11 cellular contexts compared by ENCODE assay signal in the genomic region with DNA sequence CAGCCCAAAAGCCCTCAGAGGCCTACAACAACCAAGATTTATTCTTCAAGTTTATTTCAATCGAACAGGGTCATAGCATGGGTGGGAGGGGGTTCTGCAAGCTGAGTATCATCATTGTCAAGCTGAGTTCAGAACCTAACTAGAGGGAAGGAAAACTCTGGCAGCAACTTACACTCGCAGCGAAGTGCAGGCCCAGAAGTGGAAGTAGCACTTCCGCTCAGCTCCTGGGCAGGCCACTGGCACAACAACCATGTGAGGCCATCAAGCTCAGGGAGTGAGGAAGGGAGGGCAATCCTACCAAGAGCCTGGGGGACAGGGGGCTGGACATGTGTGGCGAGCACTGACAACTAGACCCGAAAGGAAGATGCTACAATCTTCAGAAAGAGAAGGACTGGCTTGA. TPM values are rescaled to one million over a fixed set of nuclear protein-coding genes. Genes with fewer than 3 reads are reported as not detected.
DNase-seq lines count a peak whose midpoint lies in the region; ATAC-seq and TF ChIP-seq lines count a peak whose summit lies in the region.
"Had no signal": no experiment of that assay in that cellular context is flagged by ENCODE, and none has a peak within 500 bp of the region (broad histone marks: within the 10 kb centered on the region; RNA-seq: fewer than 3 reads in every experiment).

No MANE protein-coding gene starts in this region.

- no peaks in the 10 kb centered on the region for H3K36me3 ChIP-seq in spleen
- H3K36me3 ChIP-seq: right lobe of liver had no signal

- H3K4me3 ChIP-seq in spleen: no peak overlapping the region
- H3K4me3 ChIP-seq: right lobe of liver had no signal

- peaks cover 68% of the 10 kb centered on the region for H3K4me1 Mint-ChIP-seq in activated CD8-positive, alpha-beta memory T cell treated with anti-CD3 and anti-CD28 coated beads, Interleukin-2, amount 10 ng/mL, durations not matched to agents 7 days and 5 days
- H3K4me1 Mint-ChIP-seq in activated naive CD8-positive, alpha-beta T cell treated with anti-CD3 and anti-CD28 coated beads, Interleukin-2, amount 10 ng/mL, durations not matched to agents 7 days and 5 days: peaks cover 67% of the 10 kb centered on the region

- POLR2A ChIA-PET in activated naive CD8-positive, alpha-beta T cell treated with anti-CD3 and anti-CD28 coated beads, Interleukin-2, amount 10 ng/mL, durations not matched to agents 7 days and 5 days (lab: Charles Lee): no interaction called here

- intact Hi-C loops in spleen (cut with DNase I; ENCODE audit: low total_unique reads): no loop called here

- CTCF ChIA-PET in activated CD8-positive, alpha-beta memory T cell treated with anti-CD3 and anti-CD28 coated beads, Interleukin-2, amount 10 ng/mL, durations not matched to agents 7 days and 5 days (lab: Charles Lee): no interaction called here

- peaks cover 22 to 90% (median 55%) of the 10 kb centered on the region in 6 donors for H3K4me1 ChIP-seq in spleen

- peak overlapping the region; percentile 46 to 79 (median 70) for H3K27ac ChIP-seq in spleen
- H3K27ac ChIP-seq: right lobe of liver, WERI-Rb-1 had no signal

- H3K4me3 Mint-ChIP-seq in activated CD8-positive, alpha-beta memory T cell treated with anti-CD3 and anti-CD28 coated beads, Interleukin-2, amount 10 ng/mL, durations not matched to agents 7 days and 5 days: no peak overlapping the region
- H3K4me3 Mint-ChIP-seq in activated naive CD8-positive, alpha-beta T cell treated with anti-CD3 and anti-CD28 coated beads, Interleukin-2, amount 10 ng/mL, durations not matched to agents 7 days and 5 days: no peak overlapping the region

- peaks cover under 1% of the 10 kb centered on the region for H3K27me3 Mint-ChIP-seq in activated CD8-positive, alpha-beta memory T cell treated with anti-CD3 and anti-CD28 coated beads, Interleukin-2, amount 10 ng/mL, durations not matched to agents 7 days and 5 days
- no peaks in the 10 kb centered on the region for H3K27me3 Mint-ChIP-seq in activated naive CD8-positive, alpha-beta T cell treated with anti-CD3 and anti-CD28 coated beads, Interleukin-2, amount 10 ng/mL, durations not matched to agents 7 days and 5 days

- TF ChIP-seq CTCF in spleen (IDR thresholded peaks at IDR 0.05 in 8 of 11, conservative IDR thresholded peaks at IDR 0.05 in 3 of 11): no peak

- no peak for DNase-seq in activated CD8-positive, alpha-beta memory T cell treated with anti-CD3 and anti-CD28 coated beads, Interleukin-2, amount 10 ng/mL, durations not matched to agents 7 days and 5 days
- no peak for DNase-seq in activated CD8-positive, alpha-beta memory T cell treated with anti-CD3 and anti-CD28 coated beads, Interleukin-2, amount 50 U/mL, for 48 hours
- DNase-seq in KBM-7 (peak; percentile 80), spleen (no peak), NCI-H226 (no peak), HT-29 (ENCODE audit: low spot score) (no peak)
- no peak for DNase-seq in activated naive CD8-positive, alpha-beta T cell treated with anti-CD3 and anti-CD28 coated beads, Interleukin-2, amount 10 ng/mL, durations not matched to agents 7 days and 5 days
- DNase-seq: right lobe of liver, WERI-Rb-1 had no signal

- no peaks in the 10 kb centered on the region for H3K9me3 Mint-ChIP-seq in activated CD8-positive, alpha-beta memory T cell treated with anti-CD3 and anti-CD28 coated beads, Interleukin-2, amount 10 ng/mL, durations not matched to agents 7 days and 5 days (ENCODE audit: low read depth)
- no peaks in the 10 kb centered on the region for H3K9me3 Mint-ChIP-seq in activated naive CD8-positive, alpha-beta T cell treated with anti-CD3 and anti-CD28 coated beads, Interleukin-2, amount 10 ng/mL, durations not matched to agents 7 days and 5 days

- no peaks in the 10 kb centered on the region for H3K9me3 ChIP-seq in spleen
- H3K9me3 ChIP-seq: right lobe of liver had no signal

- H3K27me3 ChIP-seq in spleen (replicated peaks in 1 of 7): no peaks in the 10 kb centered on the region
- H3K27me3 ChIP-seq: right lobe of liver had no signal

- H3K36me3 Mint-ChIP-seq in activated CD8-positive, alpha-beta memory T cell treated with anti-CD3 and anti-CD28 coated beads, Interleukin-2, amount 10 ng/mL, durations not matched to agents 7 days and 5 days: peaks cover 38% of the 10 kb centered on the region
- H3K36me3 Mint-ChIP-seq in activated naive CD8-positive, alpha-beta T cell treated with anti-CD3 and anti-CD28 coated beads, Interleukin-2, amount 10 ng/mL, durations not matched to agents 7 days and 5 days: peaks cover 36% of the 10 kb centered on the region

- no peak for TF ChIP-seq POLR2A in spleen (IDR thresholded peaks at IDR 0.05)

- ATAC-seq in activated CD8-positive, alpha-beta memory T cell treated with anti-CD3 and anti-CD28 coated beads, Interleukin-2, amount 10 ng/mL, durations not matched to agents 7 days and 5 days: no peak
- ATAC-seq in activated naive CD8-positive, alpha-beta T cell treated with anti-CD3 and anti-CD28 coated beads, Interleukin-2, amount 10 ng/mL, durations not matched to agents 7 days and 5 days (ENCODE audit: low read depth): no peak
- no peak for ATAC-seq in GM19328 (IDR thresholded peaks at IDR 0.05; ENCODE audit: unreplicated experiment)
- ATAC-seq: Panc1 had no signal

- in situ Hi-C loops in KBM-7 (cut with MboI; ENCODE audit: low pct_unique_long_range_greater_than_20kb, low sequenced_read_pairs): no loop called here

- peak overlapping the region; percentile 37 for H3K27ac Mint-ChIP-seq in activated CD8-positive, alpha-beta memory T cell treated with anti-CD3 and anti-CD28 coated beads, Interleukin-2, amount 10 ng/mL, durations not matched to agents 7 days and 5 days
- H3K27ac Mint-ChIP-seq in activated naive CD8-positive, alpha-beta T cell treated with anti-CD3 and anti-CD28 coated beads, Interleukin-2, amount 10 ng/mL, durations not matched to agents 7 days and 5 days: peak overlapping the region; percentile 25

- 24 to 46% (median 34%) methylated on average over 6 of the region's 6 CpGs for WGBS in spleen, 5 donors

RNA-seq across cellular contexts. Expression of gene UXS1, which starts 4.8 kb away (rescaled TPM):
- 100 to 1,000 TPM in 1 of 2 experiments, 10 to 100 TPM in 1; 90.0 to 115 TPM for total RNA-seq in activated CD8-positive, alpha-beta memory T cell treated with anti-CD3 and anti-CD28 coated beads, Interleukin-2, amount 10 ng/mL, durations not matched to agents 7 days and 5 days
- 100 to 1,000 TPM; 100 to 104 TPM for total RNA-seq in activated naive CD8-positive, alpha-beta T cell treated with anti-CD3 and anti-CD28 coated beads, Interleukin-2, amount 10 ng/mL, durations not matched to agents 7 days and 5 days
- total RNA-seq in spleen: 10 to 100 TPM; 32.1 to 60.1 (median 44.3) TPM
- 10 to 100 TPM in 2 of 3 donors, 1 to 10 TPM in 1; 9.5 to 14.1 (median 13.0) TPM for polyA plus RNA-seq in spleen
- 24.5 and 32.3 TPM in 2 replicates for total RNA-seq in HT-29 (2014; rRNA removed; shearing (Covaris generic))
